28 cellular contexts compared by ENCODE assay signal in genomic region chr21:29416268-29416667, GRCh38.
"Had no signal": no experiment of that assay in that cellular context is flagged by ENCODE, and none has a peak within 500 bp of the region (broad histone marks: within the 10 kb centered on the region; RNA-seq: fewer than 3 reads in every experiment).

No MANE protein-coding gene starts in this region.

- H3K36me3 ChIP-seq: MG63, Peyer's patch, SJSA1 had no signal

- H3K36me3 Mint-ChIP-seq: brain had no signal

- ATAC-seq: activated T-helper 17 cell treated with anti-CD3 and anti-CD28 coated beads, Interleukin-2, amount 50 U/mL, for 72 hours had no signal

- H3K4me1 ChIP-seq: Peyer's patch, SJSA1 had no signal

- H3K27ac ChIP-seq: Peyer's patch, SJSA1 had no signal

- H3K4me3 Mint-ChIP-seq: activated B cell treated with CpG ODN at 0.5 μM for 24 hours; activated CD4-positive, alpha-beta T cell treated with anti-CD3 and anti-CD28 coated beads, Interleukin-2, amount 10 ng/mL, durations not matched to agents 24 days and 14 days; activated naive CD4-positive, alpha-beta T cell treated with anti-CD3 and anti-CD28 coated beads for 36 hours; activated naive CD8-positive, alpha-beta T cell; activated T-helper 17 cell treated with anti-CD3 and anti-CD28 coated beads, Interleukin-2, amount 50 U/mL, for 72 hours; brain; T-helper 1 cell treated with Interleukin-12 subunit alpha and Interleukin-12 subunit beta and Interleukin-4 antibody, amounts not matched to agents 30 μg/mL and 1 μg/mL, for 36 hours had no signal

- H3K4me3 ChIP-seq: MG63, Peyer's patch, SJSA1 had no signal

- DNase-seq: activated B cell treated with CpG ODN at 0.5 μM for 24 hours; activated CD4-positive, alpha-beta T cell treated with anti-CD3 and anti-CD28 coated beads for 1 hour; activated CD4-positive, alpha-beta T cell treated with anti-CD3 and anti-CD28 coated beads, Interleukin-2, amount 10 ng/mL, durations not matched to agents 24 days and 14 days; activated CD4-positive, alpha-beta T cell treated with anti-CD3 and anti-CD28 coated beads, Interleukin-2, amount 50 U/mL, for 48 hours; activated gamma-delta T cell; activated naive CD4-positive, alpha-beta T cell treated with anti-CD3 and anti-CD28 coated beads for 36 hours; activated T-cell treated with anti-CD3 and anti-CD28 coated beads for 4 hours; activated T-cell treated with anti-CD3 and anti-CD28 coated beads, Interleukin-2, amount 50 U/mL, for 48 hours; amygdala; MG63; MV-4-11; NCI-H1105; NCI-H1436; NCI-H1694 treated with DMSO at 0.1 percent for 48 hours; NCI-H2029 treated with DMSO at 0.1 percent for 48 hours; NCI-H345; NCI-H510A; NCI-H526 treated with DMSO at 0.1 percent for 48 hours; NCI-H82; OCI-M1; Peyer's patch; SHP77; T-helper 9 cell had no signal

- H3K27me3 Mint-ChIP-seq: activated B cell treated with CpG ODN at 0.5 μM for 24 hours; activated CD4-positive, alpha-beta T cell treated with anti-CD3 and anti-CD28 coated beads, Interleukin-2, amount 10 ng/mL, durations not matched to agents 24 days and 14 days; activated naive CD8-positive, alpha-beta T cell; activated T-helper 17 cell treated with anti-CD3 and anti-CD28 coated beads, Interleukin-2, amount 50 U/mL, for 72 hours had no signal

- H3K27ac Mint-ChIP-seq: activated B cell treated with CpG ODN at 0.5 μM for 24 hours; activated CD4-positive, alpha-beta T cell treated with anti-CD3 and anti-CD28 coated beads, Interleukin-2, amount 10 ng/mL, durations not matched to agents 24 days and 14 days; activated naive CD4-positive, alpha-beta T cell treated with anti-CD3 and anti-CD28 coated beads for 36 hours; activated naive CD8-positive, alpha-beta T cell; activated T-helper 17 cell treated with anti-CD3 and anti-CD28 coated beads, Interleukin-2, amount 50 U/mL, for 72 hours; brain; T-helper 1 cell treated with Interleukin-12 subunit alpha and Interleukin-12 subunit beta and Interleukin-4 antibody, amounts not matched to agents 30 μg/mL and 1 μg/mL, for 36 hours had no signal

- H3K27me3 ChIP-seq: MG63, Peyer's patch, SJSA1 had no signal

- H3K9me3 Mint-ChIP-seq: activated B cell treated with CpG ODN at 0.5 μM for 24 hours; activated CD4-positive, alpha-beta T cell treated with anti-CD3 and anti-CD28 coated beads, Interleukin-2, amount 10 ng/mL, durations not matched to agents 24 days and 14 days; activated naive CD4-positive, alpha-beta T cell treated with anti-CD3 and anti-CD28 coated beads for 36 hours; activated T-helper 17 cell treated with anti-CD3 and anti-CD28 coated beads, Interleukin-2, amount 50 U/mL, for 72 hours; T-helper 1 cell treated with Interleukin-12 subunit alpha and Interleukin-12 subunit beta and Interleukin-4 antibody, amounts not matched to agents 30 μg/mL and 1 μg/mL, for 36 hours had no signal

- H3K4me1 Mint-ChIP-seq: activated CD4-positive, alpha-beta T cell treated with anti-CD3 and anti-CD28 coated beads, Interleukin-2, amount 10 ng/mL, durations not matched to agents 24 days and 14 days; activated T-helper 17 cell treated with anti-CD3 and anti-CD28 coated beads, Interleukin-2, amount 50 U/mL, for 72 hours; brain had no signal

- H3K9me3 ChIP-seq: MG63, Peyer's patch, SJSA1 had no signal
